23 cellular contexts compared by ENCODE assay signal in the genomic region with DNA sequence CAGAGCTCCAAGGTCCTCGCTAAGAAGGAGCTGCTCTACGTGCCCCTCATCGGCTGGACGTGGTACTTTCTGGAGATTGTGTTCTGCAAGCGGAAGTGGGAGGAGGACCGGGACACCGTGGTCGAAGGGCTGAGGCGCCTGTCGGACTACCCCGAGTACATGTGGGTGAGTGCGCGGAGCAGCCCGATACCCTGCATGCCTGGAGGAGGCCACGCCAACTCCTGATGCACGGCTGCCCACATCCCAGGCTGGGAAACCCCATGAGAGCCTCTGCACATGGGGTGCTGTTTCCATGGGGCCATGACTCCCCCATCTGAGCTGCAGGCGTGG. TPM values are rescaled to one million over a fixed set of nuclear protein-coding genes. Genes with fewer than 3 reads are reported as not detected.
A peak's percentile ranks its signal among the peaks of the same experiment; 100 is the strongest.
DNase-seq lines count a peak whose midpoint lies in the region; ATAC-seq and TF ChIP-seq lines count a peak whose summit lies in the region.
"Had no signal": no experiment of that assay in that cellular context is flagged by ENCODE, and none has a peak within 500 bp of the region (broad histone marks: within the 10 kb centered on the region; RNA-seq: fewer than 3 reads in every experiment).

No MANE protein-coding gene starts in this region.

- intact Hi-C loops in right cardiac atrium (cut with DNase I) (no loop called here), cardiac septum (cut with DNase I) (no loop called here)
- intact Hi-C loops in dendritic cell treated with granulocyte-macrophage colony-stimulating factor and Interleukin-4, amounts not matched to agents 40 ng/mL and 50 ng/mL, for 4 days (cut with micrococcal nuclease): loop anchor here (10.0 kb wide), 1 partner anchor 294 kb away; no protein-coding TSS in a partner anchor

- peaks cover 6% of the 10 kb centered on the region for H3K4me1 Mint-ChIP-seq in dendritic cell treated with granulocyte-macrophage colony-stimulating factor and Interleukin-4, amounts not matched to agents 40 ng/mL and 50 ng/mL, for 4 days (ENCODE audit: low read depth)
- H3K4me1 Mint-ChIP-seq: CD14-positive monocyte, GM23338 had no signal

- H3K27me3 Mint-ChIP-seq in dendritic cell treated with granulocyte-macrophage colony-stimulating factor and Interleukin-4, amounts not matched to agents 40 ng/mL and 50 ng/mL, for 4 days: no peaks in the 10 kb centered on the region
- H3K27me3 Mint-ChIP-seq: CD4-positive, alpha-beta T cell; CD8-positive, alpha-beta memory T cell had no signal

- DNase-seq in right cardiac atrium (peak in 2 of 3 donors; percentile 25 to 49), cardiac septum (ENCODE audit: low spot score) (no peak), osteoblast (ENCODE audit: insufficient read length, low spot score, missing footprints) (peak; percentile 34)
- DNase-seq in stimulated activated CD4-positive, alpha-beta T cell treated with anti-CD3 and anti-CD28 coated beads, Interleukin-2, amount 100 ng/mL, for 48 hours: no peak
- DNase-seq: 8988T; ACHN; AML-193; BE2C; CD4-positive, alpha-beta T cell; CD8-positive, alpha-beta memory T cell; DMS 273 treated with DMSO at 0.1 percent for 48 hours; DMS79; EL; GDM1; HFFc6 had no signal

- peak overlapping the region; percentile 20 for H3K27ac Mint-ChIP-seq in dendritic cell treated with granulocyte-macrophage colony-stimulating factor and Interleukin-4, amounts not matched to agents 40 ng/mL and 50 ng/mL, for 4 days
- H3K27ac Mint-ChIP-seq: CD4-positive, alpha-beta T cell; GM23338; HFFc6 had no signal

- H4K20me1 ChIP-seq in osteoblast (ENCODE audit: insufficient read depth, low read length): no peaks in the 10 kb centered on the region

- no peak overlapping the region for H3K4me2 ChIP-seq in osteoblast (ENCODE audit: insufficient read depth, low read length)
- H3K4me2 ChIP-seq: A549, GM23338 had no signal

- no peaks in the 10 kb centered on the region for H3K79me2 ChIP-seq in osteoblast (ENCODE audit: insufficient read depth, low read length)

- WGBS in right cardiac atrium: 90% methylated on average over 17 of the region's 17 CpGs

- H3K27me3 ChIP-seq in right cardiac atrium (ENCODE audit: control insufficient read depth, insufficient read depth) (no peaks in the 10 kb centered on the region), osteoblast (ENCODE audit: insufficient read depth, low read length) (no peaks in the 10 kb centered on the region)
- H3K27me3 ChIP-seq: BE2C; BLaER1 treated with 17β-estradiol and CSF1 and Interleukin-3, amounts not matched to agents 10 nM and 100 nM had no signal

- peaks cover 17% of the 10 kb centered on the region for H3K36me3 ChIP-seq in osteoblast (ENCODE audit: insufficient read depth, low read length)

- H3K4me1 ChIP-seq in right cardiac atrium (ENCODE audit: control insufficient read depth, insufficient read depth, low read length) (no peaks in the 10 kb centered on the region), osteoblast (ENCODE audit: insufficient read depth, low read length) (no peaks in the 10 kb centered on the region)
- H3K4me1 ChIP-seq: A549, BE2C, HAP-1 had no signal

- TF ChIP-seq CTCF in osteoblast (IDR thresholded peaks at IDR 0.05; ENCODE audit: extremely low read depth, low read depth, low read length): no peak

- no peak overlapping the region for H2AFZ ChIP-seq in osteoblast (ENCODE audit: low read length)
- H2AFZ ChIP-seq: GM23338 had no signal

- ATAC-seq in right cardiac atrium (no peak), GM21576 (IDR thresholded peaks at IDR 0.05; ENCODE audit: unreplicated experiment) (no peak)
- ATAC-seq: A549, GM12878, GM23338 had no signal

- peaks cover 100% of the 10 kb centered on the region for H3K36me3 Mint-ChIP-seq in dendritic cell treated with granulocyte-macrophage colony-stimulating factor and Interleukin-4, amounts not matched to agents 40 ng/mL and 50 ng/mL, for 4 days (ENCODE audit: low read depth)

- no peak overlapping the region for H3K4me3 Mint-ChIP-seq in dendritic cell treated with granulocyte-macrophage colony-stimulating factor and Interleukin-4, amounts not matched to agents 40 ng/mL and 50 ng/mL, for 4 days
- H3K4me3 Mint-ChIP-seq: CD14-positive monocyte; CD4-positive, alpha-beta T cell; CD8-positive, alpha-beta memory T cell; GM23338; HFFc6 had no signal

- H3K9me3 ChIP-seq in right cardiac atrium (ENCODE audit: control insufficient read depth, low read length) (no peaks in the 10 kb centered on the region), osteoblast (ENCODE audit: low read depth, low read length) (no peaks in the 10 kb centered on the region)
- H3K9me3 ChIP-seq: A549; BE2C; BLaER1 treated with 17β-estradiol and CSF1 and Interleukin-3, amounts not matched to agents 10 nM and 100 nM; HAP-1 had no signal

- H3K27ac ChIP-seq in right cardiac atrium (ENCODE audit: low read length) (no peak overlapping the region), osteoblast (ENCODE audit: low read depth, low read length) (no peak overlapping the region)
- H3K27ac ChIP-seq: A549; BLaER1 treated with 17β-estradiol and CSF1 and Interleukin-3, amounts not matched to agents 10 nM and 100 nM had no signal

- no peak overlapping the region for H3K4me3 ChIP-seq in right cardiac atrium (ENCODE audit: low read length)
- no peak overlapping the region for H3K4me3 ChIP-seq in osteoblast (ENCODE audit: insufficient read depth, low read length)
- H3K4me3 ChIP-seq: A549; BLaER1 treated with 17β-estradiol and CSF1 and Interleukin-3, amounts not matched to agents 10 nM and 100 nM; GM12878; GM23338; HAP-1 had no signal

- H3K9me3 Mint-ChIP-seq in dendritic cell treated with granulocyte-macrophage colony-stimulating factor and Interleukin-4, amounts not matched to agents 40 ng/mL and 50 ng/mL, for 4 days: no peaks in the 10 kb centered on the region
- H3K9me3 Mint-ChIP-seq: CD14-positive monocyte; CD4-positive, alpha-beta T cell; CD8-positive, alpha-beta memory T cell; GM23338; HFFc6 had no signal

RNA-seq across cellular contexts. Expression of a gene that starts 43.0 kb away (rescaled TPM):
- total RNA-seq in right cardiac atrium (10 to 100 TPM; 18.0 to 23.3 (median 19.1) TPM), cardiac septum (22.2 TPM), osteoblast (33.0 and 36.2 TPM in 2 replicates)
- polyA plus RNA-seq in right cardiac atrium: 7.6 TPM

Comparison
In these comparisons a context has a peak if more than half of its experiments do, and no peak if none do; other contexts are left out.
1. DNase-seq: peak in right cardiac atrium (2 of 3) and osteoblast (single experiment); none in cardiac septum (single experiment) and stimulated activated CD4-positive, alpha-beta T cell treated with anti-CD3 and anti-CD28 coated beads, Interleukin-2, amount 100 ng/mL, for 48 hours (0 of 2).